Comparison of ENCODE assay signal across 8 cellular contexts in the genomic region with DNA sequence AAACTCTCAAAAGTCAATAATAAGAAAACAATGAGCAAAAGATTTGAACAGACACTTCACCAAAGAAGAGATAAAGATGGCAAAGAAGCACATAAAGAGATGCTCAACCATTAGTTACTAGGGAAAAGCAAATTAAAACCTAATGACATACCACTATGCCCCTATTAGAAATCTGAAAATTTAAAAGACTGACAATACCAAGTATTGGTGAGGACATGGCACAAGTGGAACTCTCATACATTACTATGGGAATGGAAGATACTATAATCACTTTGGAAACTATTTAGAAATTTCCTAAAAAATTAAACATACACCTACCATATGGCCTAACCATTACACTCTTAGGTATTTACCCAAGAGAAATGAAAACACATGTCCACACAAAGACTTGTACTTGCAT. TPM values are rescaled to one million over a fixed set of nuclear protein-coding genes. Genes with fewer than 3 reads are reported as not detected.
"Had no signal": no experiment of that assay in that cellular context is flagged by ENCODE, and none has a peak within 500 bp of the region (broad histone marks: within the 10 kb centered on the region; RNA-seq: fewer than 3 reads in every experiment).

No MANE protein-coding gene starts in this region.

- H3K27ac ChIP-seq: HL-60, KMS-11 had no signal

- H3K4me3 ChIP-seq: K562 had no signal

- DNase-seq: IMR-90, KBM-7, KG1 had no signal

RNA-seq across cellular contexts. Expression of a gene that starts 35.2 kb away (rescaled TPM):
- total RNA-seq: HT-29, IMR-90 had no signal

RNA-seq across cellular contexts. Expression of a gene that starts 55.3 kb away (rescaled TPM):
- total RNA-seq: HepG2 had no signal
